Comparison of ENCODE assay signal across 9 cellular contexts in the genomic region with DNA sequence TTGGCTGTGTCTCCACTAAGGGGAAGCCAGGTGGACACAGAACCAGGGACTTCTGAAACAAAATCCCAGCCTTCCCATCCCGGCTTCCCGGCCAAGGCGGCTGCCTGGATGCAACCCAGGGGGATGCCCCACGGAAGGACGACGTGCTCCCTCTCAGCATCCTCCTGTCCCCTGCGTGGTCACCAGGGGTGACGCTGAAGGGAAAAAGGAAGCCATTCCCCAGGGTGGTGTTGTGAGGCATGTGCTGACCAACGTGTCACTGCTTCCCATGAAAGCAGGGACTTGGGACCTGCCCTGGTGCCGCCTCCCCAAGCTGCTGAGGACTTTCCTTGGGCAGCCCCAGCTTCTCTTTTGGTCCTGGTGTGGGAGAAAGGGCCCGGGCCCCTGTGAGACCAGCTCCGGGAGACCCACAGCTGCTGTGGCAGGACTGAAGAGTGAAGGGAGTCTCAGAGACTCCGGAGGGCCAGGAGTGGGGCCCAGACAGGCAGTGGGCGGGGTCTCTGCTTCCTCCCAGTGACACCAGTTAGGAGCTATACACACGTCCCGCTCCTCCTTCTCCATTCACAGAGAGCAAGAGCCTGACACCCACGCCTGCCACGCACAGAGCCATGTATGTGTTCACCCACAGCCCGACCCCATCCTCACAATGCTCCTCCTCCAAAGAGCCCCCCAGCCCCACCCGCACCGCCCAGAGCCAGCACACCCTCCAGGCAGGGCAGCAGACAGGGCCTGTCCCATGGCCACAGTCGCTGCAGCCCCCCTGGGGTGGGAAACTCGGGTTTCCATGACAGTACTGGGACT.
DNase-seq lines count a peak whose midpoint lies in the region; ATAC-seq and TF ChIP-seq lines count a peak whose summit lies in the region.
"Had no signal": no experiment of that assay in that cellular context is flagged by ENCODE, and none has a peak within 500 bp of the region (broad histone marks: within the 10 kb centered on the region; RNA-seq: fewer than 3 reads in every experiment).

No MANE protein-coding gene starts in this region.

- H3K4me3 Mint-ChIP-seq in GM23338 (peak overlapping the region; percentile 79), glutamatergic neuron (ENCODE audit: unreplicated experiment) (peak overlapping the region; percentile 78)

- peaks cover 5% of the 10 kb centered on the region for H3K4me1 ChIP-seq in GM23338 (ENCODE audit: insufficient read depth)
- H3K4me1 ChIP-seq in Peyer's patch = peaks cover 0 to 13% (median 7%) of the 10 kb centered on the region in 4 donors
- H3K4me1 ChIP-seq in prostate gland (replicated peaks) = peaks cover 4% of the 10 kb centered on the region

- no peaks in the 10 kb centered on the region for H3F3A ChIP-seq in GM23338 (replicated peaks; ENCODE audit: low read depth)

- 63% methylated on average over 23 of the region's 23 CpGs for WGBS in prostate gland

- peak overlapping the region; percentile 69; the same call in 1 of the 2 replicates for H2AFZ ChIP-seq in GM23338

- H3K36me3 ChIP-seq in GM23338 (ENCODE audit: insufficient read depth) (no peaks in the 10 kb centered on the region), Peyer's patch (no peaks in the 10 kb centered on the region), prostate gland (no peaks in the 10 kb centered on the region)

- H4K20me1 ChIP-seq in GM23338 (replicated peaks; ENCODE audit: insufficient read depth) = no peaks in the 10 kb centered on the region

- H3K4me3 ChIP-seq in GM23338 (peak overlapping the region; percentile 71), Peyer's patch (peak overlapping the region in 3 of 4 donors; percentile 24 to 54 (median 53)), prostate gland (no peak overlapping the region)

- H3K27me3 Mint-ChIP-seq in GM23338 (ENCODE audit: insufficient read depth, low read depth, poor library complexity) = peaks cover 32% of the 10 kb centered on the region
- peaks cover 16% of the 10 kb centered on the region for H3K27me3 Mint-ChIP-seq in glutamatergic neuron (ENCODE audit: unreplicated experiment)

- H3K4me1 Mint-ChIP-seq in GM23338 (peaks cover 23% of the 10 kb centered on the region), glutamatergic neuron (ENCODE audit: low read depth, unreplicated experiment) (peaks cover 14% of the 10 kb centered on the region)

- DNase-seq in GM23338 (ENCODE audit: low spot score) = no peak
- DNase-seq in Peyer's patch = peak in 1 of 3 donors; percentile 48
- DNase-seq in glutamatergic neuron = no peak
- no peak for DNase-seq in prostate gland (ENCODE audit: low spot score)
- DNase-seq in cerebellum (ENCODE audit: low spot score) = no peak
- no peak for DNase-seq in NCI-H1436 (lab: John Stamatoyannopoulos, UW)
- no peak for DNase-seq in DMS153 treated with DMSO at 0.1 percent for 48 hours (lab: John Stamatoyannopoulos, UW; ENCODE audit: unreplicated experiment)
- DNase-seq in NCI-H2081 treated with DMSO at 0.1 percent for 48 hours (lab: John Stamatoyannopoulos, UW) = no peak
- DNase-seq: GOT3 had no signal

- intact Hi-C loops in prostate gland (cut with DNase I) = no loop called here

- TF ChIP-seq POLR2A in Peyer's patch (IDR thresholded peaks at IDR 0.05) (no peak), prostate gland (IDR thresholded peaks at IDR 0.05) (no peak)

- peaks cover 16% of the 10 kb centered on the region for H3K9me3 Mint-ChIP-seq in GM23338
- peaks cover 16% of the 10 kb centered on the region for H3K9me3 Mint-ChIP-seq in glutamatergic neuron (ENCODE audit: unreplicated experiment)

- no peaks in the 10 kb centered on the region for H3K9me2 ChIP-seq in GM23338 (ENCODE audit: insufficient read depth)

- no peak overlapping the region for H3K27ac Mint-ChIP-seq in GM23338
- no peak overlapping the region for H3K27ac Mint-ChIP-seq in glutamatergic neuron (ENCODE audit: unreplicated experiment)

- TF ChIP-seq CTCF in GM23338 (conservative IDR thresholded peaks at IDR 0.05; ENCODE audit: low read depth in 2 of 2) (no peak), Peyer's patch (IDR thresholded peaks at IDR 0.05) (no peak), glutamatergic neuron (IDR thresholded peaks at IDR 0.05; ENCODE audit: partially characterized antibody, unreplicated experiment) (no peak), prostate gland (IDR thresholded peaks at IDR 0.05) (no peak)

- no peaks in the 10 kb centered on the region for H3K79me2 ChIP-seq in GM23338 (replicated peaks; ENCODE audit: insufficient read depth)

- H3K36me3 Mint-ChIP-seq in GM23338 (ENCODE audit: low read depth) (peaks cover 13% of the 10 kb centered on the region), glutamatergic neuron (ENCODE audit: unreplicated experiment) (peaks cover 15% of the 10 kb centered on the region)

- peaks cover 0 to 8% (median 3%) of the 10 kb centered on the region in 4 donors for H3K9me3 ChIP-seq in Peyer's patch
- no peaks in the 10 kb centered on the region for H3K9me3 ChIP-seq in prostate gland

- H3K27ac ChIP-seq in GM23338 (ENCODE audit: low read depth) = no peak overlapping the region
- H3K27ac ChIP-seq in Peyer's patch = peak overlapping the region in 2 of 4 donors; percentile 57 to 65
- H3K27ac ChIP-seq in prostate gland = peak overlapping the region; percentile 48 to 64

- peak; percentile 15 for ATAC-seq in GM23338

- peak overlapping the region; percentile 92 for H3K4me2 ChIP-seq in GM23338

- H3K27me3 ChIP-seq in GM23338 (ENCODE audit: insufficient read depth) (peaks cover 29% of the 10 kb centered on the region), Peyer's patch (peaks cover 0 to 17% of the 10 kb centered on the region in 2 donors), prostate gland (replicated peaks; ENCODE audit: insufficient read depth) (no peaks in the 10 kb centered on the region)

TF ChIP-seq in GM23338, 12 proteins besides CTCF, POLR2A, EP300 and RAD21 (continues in another document):
- TF ChIP-seq ETS1 (IDR thresholded peaks at IDR 0.05) = no peak
- TF ChIP-seq, protein P1, sequence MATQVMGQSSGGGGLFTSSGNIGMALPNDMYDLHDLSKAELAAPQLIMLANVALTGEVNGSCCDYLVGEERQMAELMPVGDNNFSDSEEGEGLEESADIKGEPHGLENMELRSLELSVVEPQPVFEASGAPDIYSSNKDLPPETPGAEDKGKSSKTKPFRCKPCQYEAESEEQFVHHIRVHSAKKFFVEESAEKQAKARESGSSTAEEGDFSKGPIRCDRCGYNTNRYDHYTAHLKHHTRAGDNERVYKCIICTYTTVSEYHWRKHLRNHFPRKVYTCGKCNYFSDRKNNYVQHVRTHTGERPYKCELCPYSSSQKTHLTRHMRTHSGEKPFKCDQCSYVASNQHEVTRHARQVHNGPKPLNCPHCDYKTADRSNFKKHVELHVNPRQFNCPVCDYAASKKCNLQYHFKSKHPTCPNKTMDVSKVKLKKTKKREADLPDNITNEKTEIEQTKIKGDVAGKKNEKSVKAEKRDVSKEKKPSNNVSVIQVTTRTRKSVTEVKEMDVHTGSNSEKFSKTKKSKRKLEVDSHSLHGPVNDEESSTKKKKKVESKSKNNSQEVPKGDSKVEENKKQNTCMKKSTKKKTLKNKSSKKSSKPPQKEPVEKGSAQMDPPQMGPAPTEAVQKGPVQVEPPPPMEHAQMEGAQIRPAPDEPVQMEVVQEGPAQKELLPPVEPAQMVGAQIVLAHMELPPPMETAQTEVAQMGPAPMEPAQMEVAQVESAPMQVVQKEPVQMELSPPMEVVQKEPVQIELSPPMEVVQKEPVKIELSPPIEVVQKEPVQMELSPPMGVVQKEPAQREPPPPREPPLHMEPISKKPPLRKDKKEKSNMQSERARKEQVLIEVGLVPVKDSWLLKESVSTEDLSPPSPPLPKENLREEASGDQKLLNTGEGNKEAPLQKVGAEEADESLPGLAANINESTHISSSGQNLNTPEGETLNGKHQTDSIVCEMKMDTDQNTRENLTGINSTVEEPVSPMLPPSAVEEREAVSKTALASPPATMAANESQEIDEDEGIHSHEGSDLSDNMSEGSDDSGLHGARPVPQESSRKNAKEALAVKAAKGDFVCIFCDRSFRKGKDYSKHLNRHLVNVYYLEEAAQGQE (IDR thresholded peaks at IDR 0.05; ENCODE audit: unreplicated experiment) = no peak

Comparison
In these comparisons a context has a peak if more than half of its experiments do, and no peak if none do; other contexts are left out.
1. H3K4me3 ChIP-seq: peak in GM23338 (single experiment) and Peyer's patch (3 of 4); none in prostate gland (0 of 2).